In genomic region chr7:20299647-20300312, GRCh38 we compare ENCODE assay signal across 11 cellular contexts. TPM values are rescaled to one million over a fixed set of nuclear protein-coding genes. Genes with fewer than 3 reads are reported as not detected.
A peak's percentile ranks its signal among the peaks of the same experiment; 100 is the strongest.
DNase-seq lines count a peak whose midpoint lies in the region; ATAC-seq and TF ChIP-seq lines count a peak whose summit lies in the region.
"Had no signal": no experiment of that assay in that cellular context is flagged by ENCODE, and none has a peak within 500 bp of the region (broad histone marks: within the 10 kb centered on the region; RNA-seq: fewer than 3 reads in every experiment).

No MANE protein-coding gene starts in this region.

- H3K36me3 Mint-ChIP-seq in activated B cell treated with CpG ODN at 0.5 μM for 24 hours (ENCODE audit: low read depth), result no peaks in the 10 kb centered on the region

- H3K9me3 ChIP-seq in stomach smooth muscle (ENCODE audit: control insufficient read depth in 2 of 2, low read length in 2 of 2), result no peaks in the 10 kb centered on the region
- no peaks in the 10 kb centered on the region for H3K9me3 ChIP-seq in right cardiac atrium (ENCODE audit: control insufficient read depth, low read length)

- H3K27ac Mint-ChIP-seq in activated B cell treated with CpG ODN at 0.5 μM for 24 hours, result peak overlapping the region; percentile 59
- H3K27ac Mint-ChIP-seq: nephron had no signal

- no peaks in the 10 kb centered on the region for H3K36me3 ChIP-seq in stomach smooth muscle (ENCODE audit: control insufficient read depth in 2 of 2, insufficient read depth in 2 of 2, low read length in 2 of 2)

- H3K4me1 Mint-ChIP-seq in activated B cell treated with CpG ODN at 0.5 μM for 24 hours, result peaks cover 42% of the 10 kb centered on the region

- H3K4me3 ChIP-seq in stomach smooth muscle (ENCODE audit: low read length in 2 of 2), result peak overlapping the region; percentile 20 to 36
- H3K4me3 ChIP-seq in right cardiac atrium (ENCODE audit: low read length), result no peak overlapping the region

- WGBS in right cardiac atrium, result 84% methylated on average over 6 of the region's 6 CpGs

- H3K27ac ChIP-seq in stomach smooth muscle (ENCODE audit: low read length) (no peak overlapping the region), right cardiac atrium (ENCODE audit: low read length) (no peak overlapping the region)

- H3K27me3 ChIP-seq in stomach smooth muscle (ENCODE audit: control insufficient read depth in 1 of 2, insufficient read depth in 2 of 2, low read length in 2 of 2) (no peaks in the 10 kb centered on the region), right cardiac atrium (ENCODE audit: control insufficient read depth, insufficient read depth) (no peaks in the 10 kb centered on the region)

- POLR2A ChIA-PET in activated B cell treated with CpG ODN at 0.5 μM for 24 hours (lab: Charles Lee), result interaction anchor here (1.3 to 1.5 kb wide), 2 partner anchors 17 to 79 kb away, joined by 3 to 6 read pairs; no protein-coding TSS in a partner anchor

- H3K4me1 ChIP-seq in stomach smooth muscle (ENCODE audit: control insufficient read depth, insufficient read depth, low read length) (no peaks in the 10 kb centered on the region), right cardiac atrium (ENCODE audit: control insufficient read depth, insufficient read depth, low read length) (no peaks in the 10 kb centered on the region)

- peaks cover 4% of the 10 kb centered on the region for H3K9me3 Mint-ChIP-seq in activated B cell treated with CpG ODN at 0.5 μM for 24 hours

- no peak overlapping the region for H3K9ac ChIP-seq in stomach smooth muscle (ENCODE audit: low read length in 2 of 2)

- DNase-seq in activated B cell treated with CpG ODN at 0.5 μM for 24 hours, result no peak
- DNase-seq in stimulated activated CD4-positive, alpha-beta T cell treated with anti-CD3 and anti-CD28 coated beads, Interleukin-12 subunit alpha, Interleukin-12 subunit beta, amount 100 ng/mL, for 4 hours, result no peak
- no peak for DNase-seq in right cardiac atrium
- no peak for DNase-seq in Kasumi-1 (lab: John Stamatoyannopoulos, UW)
- DNase-seq: HCEC 1CT, T-helper 2 cell had no signal

- intact Hi-C loops in activated B cell treated with CpG ODN at 0.5 μM for 24 hours (cut with micrococcal nuclease) (no loop called here), right cardiac atrium (cut with DNase I) (no loop called here)

- CTCF ChIA-PET in activated B cell treated with CpG ODN at 0.5 μM for 24 hours (lab: Charles Lee), result interaction anchor here (1.3 to 2.5 kb wide), 3 partner anchors 11 to 127 kb away, joined by 3 to 8 read pairs (median 8); no protein-coding TSS in a partner anchor

- ATAC-seq in GM19351 (IDR thresholded peaks at IDR 0.05; ENCODE audit: unreplicated experiment) (peak; percentile 59), HG02973 (IDR thresholded peaks at IDR 0.05; ENCODE audit: unreplicated experiment) (peak; percentile 50), activated B cell treated with CpG ODN at 0.5 μM for 24 hours (ENCODE audit: low read depth) (peak; percentile 14), right cardiac atrium (no peak)

- H3K4me3 Mint-ChIP-seq in activated B cell treated with CpG ODN at 0.5 μM for 24 hours, result no peak overlapping the region
- H3K4me3 Mint-ChIP-seq: central memory CD8-positive, alpha-beta T cell; nephron had no signal

- no peak for TF ChIP-seq CTCF in activated B cell treated with CpG ODN at 0.5 μM for 24 hours (IDR thresholded peaks at IDR 0.05)

- H3K27me3 Mint-ChIP-seq in activated B cell treated with CpG ODN at 0.5 μM for 24 hours, result no peaks in the 10 kb centered on the region
- H3K27me3 Mint-ChIP-seq: central memory CD8-positive, alpha-beta T cell had no signal

RNA-seq across cellular contexts. Expression of gene ITGB8, which starts 30.9 kb away (rescaled TPM):
- total RNA-seq in activated B cell treated with CpG ODN at 0.5 μM for 24 hours (0.75 and 1.3 TPM in 2 replicates), right cardiac atrium (1 to 10 TPM; 3.6 to 5.1 (median 4.3) TPM)
- polyA plus RNA-seq in right cardiac atrium, result 2.1 TPM

Comparison
In these comparisons a context has a peak if more than half of its experiments do, and no peak if none do; other contexts are left out.
1. ATAC-seq: peak in GM19351 (single experiment), HG02973 (single experiment) and activated B cell treated with CpG ODN at 0.5 μM for 24 hours (single experiment); none in right cardiac atrium (0 of 2).